ENCODE assay signal across 14 cellular contexts in the genomic region with DNA sequence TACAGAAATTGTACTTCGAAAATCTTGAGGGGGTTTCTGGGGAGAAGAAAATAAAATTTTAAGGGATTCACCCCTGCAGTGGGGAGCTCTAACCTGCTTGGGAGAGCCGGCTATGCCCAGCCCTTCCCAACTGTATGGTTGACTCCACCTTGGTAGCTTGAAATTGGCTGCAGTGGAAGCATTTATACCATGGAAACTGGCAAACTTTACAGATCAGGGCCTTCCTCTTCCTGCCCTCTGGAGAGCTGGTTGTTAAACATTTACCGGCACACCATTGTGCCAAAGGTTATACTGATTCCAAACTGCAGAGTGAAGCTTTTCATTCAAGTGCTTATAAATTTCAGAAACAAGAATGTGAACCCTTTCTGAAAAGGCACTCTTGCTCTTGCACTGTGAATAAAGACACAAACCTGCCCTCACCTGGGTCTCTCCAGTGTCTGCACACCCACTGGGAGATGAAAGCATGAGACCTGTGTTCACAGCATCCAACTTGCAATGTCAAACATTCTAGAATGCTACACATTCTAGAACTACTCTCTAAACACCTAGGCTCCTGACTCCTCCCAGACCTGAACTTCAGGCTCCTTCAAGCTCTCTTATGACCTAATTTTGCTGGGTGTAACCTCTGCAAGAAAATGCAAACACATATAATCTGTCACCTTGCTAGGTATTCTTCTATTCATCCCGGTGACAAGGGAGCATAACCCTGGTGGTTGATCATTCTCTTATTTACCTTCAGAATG. TPM values are rescaled to one million over a fixed set of nuclear protein-coding genes. Genes with fewer than 3 reads are reported as not detected.
DNase-seq lines count a peak whose midpoint lies in the region; ATAC-seq and TF ChIP-seq lines count a peak whose summit lies in the region.
"Had no signal": no experiment of that assay in that cellular context is flagged by ENCODE, and none has a peak within 500 bp of the region (broad histone marks: within the 10 kb centered on the region; RNA-seq: fewer than 3 reads in every experiment).

No MANE protein-coding gene starts in this region.

- DNase-seq in Calu3: peak; percentile 41
- DNase-seq in left colon: peak; percentile 42 to 57
- no peak for DNase-seq in mesenteric fat pad (ENCODE audit: low spot score)
- no peak for DNase-seq in epidermal melanocyte (ENCODE audit: insufficient read length, low spot score)
- DNase-seq: activated CD8-positive, alpha-beta memory T cell treated with anti-CD3 and anti-CD28 coated beads for 24 hours; activated gamma-delta T cell; effector memory CD8-positive, alpha-beta T cell; naive thymus-derived CD8-positive, alpha-beta T cell; stimulated activated CD4-positive, alpha-beta T cell treated with anti-CD3 and anti-CD28 coated beads, Interleukin-4, amount 100 ng/mL, for 24 hours had no signal

- CTCF ChIA-PET in Calu3 (lab: Charles Lee): interaction anchor here (0.6 to 1.5 kb wide), 6 partner anchors 9 to 73 kb away, joined by 3 to 6 read pairs (median 3); no protein-coding TSS in a partner anchor

- H3K9me3 Mint-ChIP-seq in Calu3 (ENCODE audit: low read depth, unreplicated experiment): no peaks in the 10 kb centered on the region
- H3K9me3 Mint-ChIP-seq: effector memory CD8-positive, alpha-beta T cell; naive thymus-derived CD8-positive, alpha-beta T cell had no signal

- H3K27ac ChIP-seq in duodenal mucosa (ENCODE audit: low read depth, low read length) (peak overlapping the region; percentile 63), skin epidermis (peak overlapping the region in 15 of 21 experiments; percentile 5 to 68 (median 45))

- ATAC-seq in left colon: peak; percentile 88
- ATAC-seq in GM21390 (IDR thresholded peaks at IDR 0.05; ENCODE audit: unreplicated experiment): no peak
- ATAC-seq in GM18502 (IDR thresholded peaks at IDR 0.05; ENCODE audit: poor library complexity, unreplicated experiment): no peak
- ATAC-seq: effector memory CD8-positive, alpha-beta T cell; naive thymus-derived CD8-positive, alpha-beta T cell; SK-N-SH treated with all-trans-retinoic acid at 6 μM for 48 hours had no signal

- BruUV-seq in Calu3 (replicated peaks; lab: Mats Ljungman, UMichigan): no TSS peak

- no peaks in the 10 kb centered on the region for H3K27me3 Mint-ChIP-seq in Calu3 (ENCODE audit: unreplicated experiment)
- H3K27me3 Mint-ChIP-seq: effector memory CD8-positive, alpha-beta T cell had no signal

- H3K4me1 Mint-ChIP-seq in Calu3 (ENCODE audit: low read depth, unreplicated experiment): peaks cover 50% of the 10 kb centered on the region

- H3K4me3 ChIP-seq in duodenal mucosa (ENCODE audit: low read depth in 1 of 2, low read length in 2 of 2) (peak overlapping the region in 1 of 2 donors; percentile 7), skin epidermis (no peak overlapping the region)

- no peak overlapping the region for H3K4me3 Mint-ChIP-seq in Calu3 (ENCODE audit: low read depth, unreplicated experiment)
- H3K4me3 Mint-ChIP-seq: effector memory CD8-positive, alpha-beta T cell; naive thymus-derived CD8-positive, alpha-beta T cell had no signal

- H3K27me3 ChIP-seq in duodenal mucosa (ENCODE audit: control insufficient read depth in 1 of 2, insufficient read depth in 2 of 2, low read length in 2 of 2): no peaks in the 10 kb centered on the region

- peaks cover 22 to 30% of the 10 kb centered on the region in 2 donors for H3K4me1 ChIP-seq in duodenal mucosa (ENCODE audit: control insufficient read depth in 1 of 2, insufficient read depth in 2 of 2, low read length in 2 of 2)

- peak overlapping the region in 1 of 2 donors; percentile 0 for H3K9ac ChIP-seq in duodenal mucosa (ENCODE audit: low read depth in 1 of 2, low read length in 2 of 2)

- no peaks in the 10 kb centered on the region for H3K9me3 ChIP-seq in duodenal mucosa (ENCODE audit: control insufficient read depth in 1 of 2, low read length in 2 of 2)

- no peaks in the 10 kb centered on the region for H3K36me3 ChIP-seq in duodenal mucosa (ENCODE audit: control insufficient read depth in 1 of 2, insufficient read depth in 2 of 2, low read length in 2 of 2)

- H3K27ac Mint-ChIP-seq in Calu3 (ENCODE audit: unreplicated experiment): peak overlapping the region; percentile 19
- H3K27ac Mint-ChIP-seq: effector memory CD8-positive, alpha-beta T cell; naive thymus-derived CD8-positive, alpha-beta T cell had no signal

- H3K36me3 Mint-ChIP-seq in Calu3 (ENCODE audit: insufficient read depth, unreplicated experiment): no peaks in the 10 kb centered on the region
- H3K36me3 Mint-ChIP-seq: naive thymus-derived CD8-positive, alpha-beta T cell had no signal

- TF ChIP-seq CTCF in Calu3 (IDR thresholded peaks at IDR 0.05; ENCODE audit: unreplicated experiment): no peak

- intact Hi-C loops in Calu3 (cut with micrococcal nuclease; ENCODE audit: unreplicated experiment) (no loop called here), left colon (cut with DNase I, micrococcal nuclease) (no loop called here)

RNA-seq across cellular contexts. Expression of a gene that starts 44.7 kb away (rescaled TPM):
- total RNA-seq in Calu3 (2022): 81.1 and 89.4 TPM in 2 replicates
- 100 to 1,000 TPM; 107 to 118 TPM for total RNA-seq in left colon
- total RNA-seq in mesenteric fat pad: 103 TPM

Comparison
In these comparisons a context has a peak if more than half of its experiments do, and no peak if none do; other contexts are left out.
1. DNase-seq: peak in Calu3 (single experiment) and left colon (2 of 2); none in mesenteric fat pad (single experiment) and epidermal melanocyte (single experiment).